Comparison of ENCODE assay signal across 23 cellular contexts in the genomic region with DNA sequence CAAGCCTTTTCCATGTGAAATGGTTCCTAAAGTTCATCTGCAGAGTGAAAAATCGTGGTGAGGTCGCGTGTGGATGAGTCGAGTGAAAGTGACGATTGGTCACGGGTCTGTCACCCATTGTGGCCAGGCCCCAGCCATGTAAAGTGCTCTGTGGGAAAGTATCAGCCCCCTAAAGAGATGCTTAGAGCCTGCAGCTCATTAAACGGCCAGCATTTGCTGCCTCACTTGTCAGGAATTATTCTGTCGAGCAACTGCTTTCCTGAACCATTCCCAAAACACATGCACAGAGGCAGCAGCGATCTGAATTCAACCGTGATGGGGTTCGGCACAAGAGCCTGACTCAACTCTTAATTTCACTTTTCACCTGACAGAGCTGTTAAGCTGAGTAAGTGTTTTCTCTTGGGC. TPM values are rescaled to one million over a fixed set of nuclear protein-coding genes. Genes with fewer than 3 reads are reported as not detected.
DNase-seq lines count a peak whose midpoint lies in the region; ATAC-seq and TF ChIP-seq lines count a peak whose summit lies in the region.
"Had no signal": no experiment of that assay in that cellular context is flagged by ENCODE, and none has a peak within 500 bp of the region (broad histone marks: within the 10 kb centered on the region; RNA-seq: fewer than 3 reads in every experiment).

No MANE protein-coding gene starts in this region.

- no peak overlapping the region for H3K56ac ChIP-seq in H9 (ENCODE audit: insufficient read length, low read depth, low read length)

- H3K27ac Mint-ChIP-seq in H9, result peak overlapping the region in 1 of 3 experiments; percentile 38; a peak in 1 of 7 replicates
- H3K27ac Mint-ChIP-seq: activated CD8-positive, alpha-beta memory T cell treated with anti-CD3 and anti-CD28 coated beads, Interleukin-2, amount 10 ng/mL, durations not matched to agents 7 days and 5 days; activated naive CD4-positive, alpha-beta T cell treated with anti-CD3 and anti-CD28 coated beads, Interleukin-2, amount 10 ng/mL, durations not matched to agents 7 days and 5 days; activated T-cell treated with anti-CD3 and anti-CD28 coated beads, Interleukin-2, amount 50 U/mL, for 72 hours; CD4-positive, CD25-positive, alpha-beta regulatory T cell; dendritic cell treated with granulocyte-macrophage colony-stimulating factor and Interleukin-4, amounts not matched to agents 40 ng/mL and 50 ng/mL, for 4 days; T-helper 2 cell treated with Interferon-gamma antibody and Interleukin-4, amounts not matched to agents 5 μg/mL and 100 μg/mL, for 36 hours; type B pancreatic cell had no signal

- H4K91ac ChIP-seq in H9 (ENCODE audit: insufficient read length, low read depth, low read length) (no peak overlapping the region), neuronal stem cell (ENCODE audit: low read depth, low read length, poor library complexity) (no peak overlapping the region)

- H2BK120ac ChIP-seq in H9 (ENCODE audit: low read depth, low read length, poor library complexity, severe bottlenecking) (no peak overlapping the region), neuronal stem cell (ENCODE audit: low read depth, low read length) (no peak overlapping the region)

- H3K79me2 ChIP-seq in H9 (ENCODE audit: insufficient read depth, low read length), result no peaks in the 10 kb centered on the region

- no peaks in the 10 kb centered on the region; the same call in 1 of the 2 replicates for H3K27me3 Mint-ChIP-seq in H9 (ENCODE audit: low read depth)
- H3K27me3 Mint-ChIP-seq: CD4-positive, CD25-positive, alpha-beta regulatory T cell; dendritic cell treated with granulocyte-macrophage colony-stimulating factor and Interleukin-4, amounts not matched to agents 40 ng/mL and 50 ng/mL, for 4 days had no signal

- H3K23me2 ChIP-seq in H9 (ENCODE audit: insufficient read length, low read depth, low read length, poor library complexity, severe bottlenecking), result no peaks in the 10 kb centered on the region

- H3K36me3 ChIP-seq in neuronal stem cell (replicated peaks in 1 of 2; ENCODE audit: control insufficient read depth in 2 of 2, insufficient read depth in 2 of 2, low read length in 2 of 2), result no peaks in the 10 kb centered on the region
- H3K36me3 ChIP-seq: heart left ventricle, left lung, prostate gland, WERI-Rb-1 had no signal

- H3K79me1 ChIP-seq in H9 (ENCODE audit: insufficient read depth, low read depth, low read length, poor library complexity, severe bottlenecking), result no peaks in the 10 kb centered on the region
- H3K79me1 ChIP-seq in neuronal stem cell (ENCODE audit: low read depth, low read length), result no peaks in the 10 kb centered on the region

- no peaks in the 10 kb centered on the region for H3K36me3 Mint-ChIP-seq in H9 (ENCODE audit: insufficient read depth in 1 of 3, low read depth in 3 of 3)
- H3K36me3 Mint-ChIP-seq: activated CD8-positive, alpha-beta memory T cell treated with anti-CD3 and anti-CD28 coated beads, Interleukin-2, amount 10 ng/mL, durations not matched to agents 7 days and 5 days; activated naive CD4-positive, alpha-beta T cell treated with anti-CD3 and anti-CD28 coated beads, Interleukin-2, amount 10 ng/mL, durations not matched to agents 7 days and 5 days; CD4-positive, CD25-positive, alpha-beta regulatory T cell; type B pancreatic cell had no signal

- no peak for TF ChIP-seq CTCF in H9 (conservative IDR thresholded peaks at IDR 0.05)

- H4K8ac ChIP-seq in H9 (replicated peaks; ENCODE audit: insufficient read length, low read depth, low read length), result no peak overlapping the region
- no peak overlapping the region for H4K8ac ChIP-seq in neuronal stem cell (ENCODE audit: low read depth, low read length)

- peaks cover 0 to 3% of the 10 kb centered on the region in 2 experiments; a peak in 1 of 4 replicates for H3K4me1 Mint-ChIP-seq in H9
- H3K4me1 Mint-ChIP-seq: activated CD8-positive, alpha-beta memory T cell treated with anti-CD3 and anti-CD28 coated beads, Interleukin-2, amount 10 ng/mL, durations not matched to agents 7 days and 5 days; activated naive CD4-positive, alpha-beta T cell treated with anti-CD3 and anti-CD28 coated beads, Interleukin-2, amount 10 ng/mL, durations not matched to agents 7 days and 5 days; CD4-positive, CD25-positive, alpha-beta regulatory T cell had no signal

- no peak for ATAC-seq in HG02678 (IDR thresholded peaks at IDR 0.05; ENCODE audit: unreplicated experiment)
- ATAC-seq: activated CD8-positive, alpha-beta memory T cell treated with anti-CD3 and anti-CD28 coated beads, Interleukin-2, amount 10 ng/mL, durations not matched to agents 7 days and 5 days; activated T-cell treated with anti-CD3 and anti-CD28 coated beads, Interleukin-2, amount 50 U/mL, for 72 hours; heart left ventricle; left lung had no signal

- H3K18ac ChIP-seq in H9 (ENCODE audit: insufficient read length, low read depth, low read length) (no peak overlapping the region), neuronal stem cell (ENCODE audit: low read length) (no peak overlapping the region)

- H2BK15ac ChIP-seq in H9 (ENCODE audit: low read depth, low read length) (no peak overlapping the region), neuronal stem cell (ENCODE audit: low read length) (no peak overlapping the region)

- no peak overlapping the region for H3K23ac ChIP-seq in H9 (ENCODE audit: insufficient read length, low read depth, low read length)
- H3K23ac ChIP-seq in neuronal stem cell (ENCODE audit: low read depth, low read length, poor library complexity), result no peak overlapping the region

- no peak overlapping the region for H3K4me2 ChIP-seq in H9 (ENCODE audit: insufficient read depth, insufficient read length, low read length)
- peak overlapping the region; percentile 56 for H3K4me2 ChIP-seq in neuronal stem cell (ENCODE audit: insufficient read depth, low read length, poor library complexity, severe bottlenecking)

- no peaks in the 10 kb centered on the region for H4K20me1 ChIP-seq in H9 (ENCODE audit: control insufficient read depth, insufficient read depth, insufficient read length)

- H2BK5ac ChIP-seq in H9 (ENCODE audit: insufficient read length, low read length) (no peak overlapping the region), neuronal stem cell (ENCODE audit: low read length) (no peak overlapping the region)

- no peak overlapping the region for H2AK5ac ChIP-seq in H9 (ENCODE audit: insufficient read length, low read length)
- H2AK5ac ChIP-seq in neuronal stem cell (ENCODE audit: low read depth, low read length), result no peak overlapping the region

- H4K5ac ChIP-seq in H9 (ENCODE audit: insufficient read length, low read depth, low read length), result no peak overlapping the region

- no peak overlapping the region for H3K4me3 Mint-ChIP-seq in H9
- H3K4me3 Mint-ChIP-seq: activated CD8-positive, alpha-beta memory T cell treated with anti-CD3 and anti-CD28 coated beads, Interleukin-2, amount 10 ng/mL, durations not matched to agents 7 days and 5 days; activated naive CD4-positive, alpha-beta T cell treated with anti-CD3 and anti-CD28 coated beads, Interleukin-2, amount 10 ng/mL, durations not matched to agents 7 days and 5 days; activated T-cell treated with anti-CD3 and anti-CD28 coated beads, Interleukin-2, amount 50 U/mL, for 72 hours; CD4-positive, CD25-positive, alpha-beta regulatory T cell; dendritic cell treated with granulocyte-macrophage colony-stimulating factor and Interleukin-4, amounts not matched to agents 40 ng/mL and 50 ng/mL, for 4 days; T-helper 2 cell treated with Interferon-gamma antibody and Interleukin-4, amounts not matched to agents 5 μg/mL and 100 μg/mL, for 36 hours; type B pancreatic cell had no signal

- no peak overlapping the region; the same call in 1 of the 2 replicates for H3K14ac ChIP-seq in H9 (ENCODE audit: insufficient read depth, low read length)
- H3K14ac ChIP-seq in neuronal stem cell (ENCODE audit: low read length), result no peak overlapping the region

- H3T11ph ChIP-seq in H9 (ENCODE audit: low read length), result no peak overlapping the region

- no peaks in the 10 kb centered on the region for H3K9me3 ChIP-seq in H9 (ENCODE audit: control insufficient read depth, low read depth, low read length)
- peaks cover 0 to under 1% of the 10 kb centered on the region in 2 donors for H3K9me3 ChIP-seq in neuronal stem cell (replicated peaks in 1 of 2; ENCODE audit: control insufficient read depth in 2 of 2, insufficient read depth in 1 of 2, low read depth in 1 of 2, low read length in 2 of 2)
- H3K9me3 ChIP-seq: heart left ventricle, left lung, prostate gland had no signal

- no peak for DNase-seq in H9
- peak; percentile 39 for DNase-seq in astrocyte of the hippocampus (ENCODE audit: low read depth, low spot score)
- peak; percentile 25 for DNase-seq in inferior parietal cortex (ENCODE audit: extremely low spot score)
- DNase-seq in neuronal stem cell (ENCODE audit: low spot score), result peak; percentile 51
- no peak for DNase-seq in NCI-H187 treated with DMSO at 0.1 percent for 48 hours (lab: John Stamatoyannopoulos, UW)
- no peak for DNase-seq in activated effector memory CD4-positive, alpha-beta T cell treated with anti-CD3 and anti-CD28 coated beads, Interleukin-2, amount 50 U/mL, for 16 hours
- no peak for DNase-seq in NOMO-1 treated with dmso at 0.1 percent for 144 hours (lab: John Stamatoyannopoulos, UW; ENCODE audit: unreplicated experiment)
- DNase-seq: activated CD4-positive, alpha-beta T cell treated with anti-CD3 and anti-CD28 coated beads, Interleukin-2, amount 50 U/mL, for 1 hour; activated CD8-positive, alpha-beta memory T cell treated with anti-CD3 and anti-CD28 coated beads, Interleukin-2, amount 10 ng/mL, durations not matched to agents 7 days and 5 days; activated naive CD4-positive, alpha-beta T cell treated with anti-CD3 and anti-CD28 coated beads, Interleukin-2, amount 10 ng/mL, durations not matched to agents 7 days and 5 days; activated T-cell treated with anti-CD3 and anti-CD28 coated beads, Interleukin-2, amount 50 U/mL, for 72 hours; CD4-positive, CD25-positive, alpha-beta regulatory T cell; heart left ventricle; left lung; NCI-H146; NCI-H2171 treated with DMSO at 0.1 percent for 48 hours; NCI-H526 treated with DMSO at 0.1 percent for 48 hours; WERI-Rb-1 had no signal

- H2BK20ac ChIP-seq in H9 (ENCODE audit: low read depth, low read length, poor library complexity, severe bottlenecking), result no peak overlapping the region

- no peak overlapping the region for H3K4ac ChIP-seq in H9 (ENCODE audit: low read depth, low read length)
- no peak overlapping the region for H3K4ac ChIP-seq in neuronal stem cell (ENCODE audit: low read length)

- H3K9me3 Mint-ChIP-seq in H9, result peaks cover 0 to 2% of the 10 kb centered on the region in 2 experiments; a peak in 1 of 5 replicates
- H3K9me3 Mint-ChIP-seq: activated naive CD4-positive, alpha-beta T cell treated with anti-CD3 and anti-CD28 coated beads, Interleukin-2, amount 10 ng/mL, durations not matched to agents 7 days and 5 days; activated T-cell treated with anti-CD3 and anti-CD28 coated beads, Interleukin-2, amount 50 U/mL, for 72 hours; CD4-positive, CD25-positive, alpha-beta regulatory T cell; dendritic cell treated with granulocyte-macrophage colony-stimulating factor and Interleukin-4, amounts not matched to agents 40 ng/mL and 50 ng/mL, for 4 days; T-helper 2 cell treated with Interferon-gamma antibody and Interleukin-4, amounts not matched to agents 5 μg/mL and 100 μg/mL, for 36 hours; type B pancreatic cell had no signal

- H3K9ac ChIP-seq in H9 (ENCODE audit: extremely low read depth, insufficient read length, low read length), result no peak overlapping the region
- H3K9ac ChIP-seq in neuronal stem cell (ENCODE audit: low read depth, low read length, poor library complexity), result no peak overlapping the region

- no peak overlapping the region for H2BK12ac ChIP-seq in H9 (ENCODE audit: insufficient read length, low read depth, low read length)
- no peak overlapping the region for H2BK12ac ChIP-seq in neuronal stem cell (ENCODE audit: low read length)

- H2AFZ ChIP-seq in H9 (ENCODE audit: low read length) (peak overlapping the region; percentile 6), neuronal stem cell (ENCODE audit: low read length) (peak overlapping the region; percentile 74)

- H3K27me3 ChIP-seq in H9 (ENCODE audit: insufficient read depth, low read length), result no peaks in the 10 kb centered on the region
- H3K27me3 ChIP-seq in neuronal stem cell (ENCODE audit: control insufficient read depth in 3 of 3, insufficient read depth in 3 of 3, low read depth in 1 of 3, low read length in 3 of 3), result peaks cover 0 to 27% (median 0%) of the 10 kb centered on the region in 3 experiments
- H3K27me3 ChIP-seq: heart left ventricle, left lung had no signal

- H3K4me1 ChIP-seq in H9 (ENCODE audit: insufficient read depth, low read length) (no peaks in the 10 kb centered on the region), neuronal stem cell (ENCODE audit: control insufficient read depth in 2 of 2, insufficient read depth in 1 of 2, low read depth in 1 of 2, low read length in 2 of 2) (peaks cover 0 to 10% of the 10 kb centered on the region in 2 donors)
- H3K4me1 ChIP-seq: heart left ventricle, left lung, prostate gland had no signal

- H3K27ac ChIP-seq in H9 (ENCODE audit: insufficient read length, low read depth, low read length) (no peak overlapping the region), neuronal stem cell (replicated peaks; ENCODE audit: low read length) (peak overlapping the region; percentile 83)
- H3K27ac ChIP-seq: heart left ventricle, left lung, prostate gland, WERI-Rb-1 had no signal

- H3K4me3 ChIP-seq in neuronal stem cell (ENCODE audit: low read length in 2 of 2), result no peak overlapping the region
- H3K4me3 ChIP-seq: heart left ventricle, left lung, prostate gland had no signal

- no CpG with 5 or more reads among the region's 11 CpGs for WGBS in H9 (ENCODE audit: extremely low coverage, insufficient read length, low lambda C conversion rate)
- no CpG with 5 or more reads among the region's 11 CpGs for WGBS in neuronal stem cell (ENCODE audit: extremely low coverage in 2 of 2, insufficient read length in 2 of 2, insufficient replicate concordance in 1 of 2), 2 donors

RNA-seq across cellular contexts. Expression of a gene that starts 16.0 kb away (rescaled TPM):
- total RNA-seq in H9 (2021), result not detected in 2 replicates
- 0.35 TPM for polyA plus RNA-seq in neuronal stem cell (2013, experiment 1 of 2)
- polyA plus RNA-seq in neuronal stem cell (2013, experiment 2 of 2), result 0.26 TPM
- total RNA-seq: activated CD8-positive, alpha-beta memory T cell treated with anti-CD3 and anti-CD28 coated beads, Interleukin-2, amount 10 ng/mL, durations not matched to agents 7 days and 5 days; activated T-cell treated with anti-CD3 and anti-CD28 coated beads, Interleukin-2, amount 50 U/mL, for 72 hours; CD4-positive, CD25-positive, alpha-beta regulatory T cell; left lung had no signal
- polyA plus RNA-seq: CD4-positive, CD25-positive, alpha-beta regulatory T cell; heart left ventricle had no signal

Comparison
In these comparisons a context has a peak if more than half of its experiments do, and no peak if none do; other contexts are left out.
1. DNase-seq: peak in astrocyte of the hippocampus (single experiment), inferior parietal cortex (single experiment) and neuronal stem cell (single experiment); none in H9 (single experiment), NCI-H187 treated with DMSO at 0.1 percent for 48 hours (single experiment), activated effector memory CD4-positive, alpha-beta T cell treated with anti-CD3 and anti-CD28 coated beads, Interleukin-2, amount 50 U/mL, for 16 hours (single experiment) and NOMO-1 treated with dmso at 0.1 percent for 144 hours (single experiment).